ENCODE assay signal across 16 cellular contexts in the genomic region with DNA sequence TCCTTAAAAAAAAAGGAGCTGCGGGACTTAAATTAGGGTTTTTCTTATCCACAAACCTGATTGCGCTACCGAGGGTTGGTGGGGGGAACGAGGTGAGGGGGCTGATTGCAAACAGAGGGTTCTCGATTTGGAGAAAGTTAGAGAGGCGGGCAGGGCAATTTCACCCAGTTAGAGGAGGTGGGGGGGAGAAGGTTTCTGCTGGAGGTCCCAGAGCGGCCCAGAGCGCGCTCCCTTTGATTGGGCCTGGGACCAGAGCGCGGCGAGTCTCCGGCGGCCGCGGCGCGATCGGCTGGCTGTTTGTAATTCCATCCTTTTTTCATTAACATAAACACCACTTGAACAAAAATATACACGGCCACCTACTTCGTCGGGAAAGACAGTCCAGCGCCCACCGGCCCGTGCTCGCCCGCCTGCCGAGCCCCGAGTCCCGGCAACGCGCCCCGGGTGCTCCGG. TPM values are rescaled to one million over a fixed set of nuclear protein-coding genes. Genes with fewer than 3 reads are reported as not detected.
DNase-seq lines count a peak whose midpoint lies in the region; ATAC-seq and TF ChIP-seq lines count a peak whose summit lies in the region.
"Had no signal": no experiment of that assay in that cellular context is flagged by ENCODE, and none has a peak within 500 bp of the region (broad histone marks: within the 10 kb centered on the region; RNA-seq: fewer than 3 reads in every experiment).

No MANE protein-coding gene starts in this region.

- H3K27me3 ChIP-seq in esophagus muscularis mucosa (peaks cover 0 to 73% (median 4%) of the 10 kb centered on the region in 4 donors), right lobe of liver (peaks cover 0 to 40% of the 10 kb centered on the region in 2 donors)

- TF ChIP-seq POLR2A in esophagus muscularis mucosa (IDR thresholded peaks at IDR 0.05; ENCODE audit: low read depth) (no peak), right lobe of liver (IDR thresholded peaks at IDR 0.05) (no peak)

- H3K9me3 Mint-ChIP-seq in activated naive CD8-positive, alpha-beta T cell treated with anti-CD3 and anti-CD28 coated beads for 36 hours = no peaks in the 10 kb centered on the region
- no peaks in the 10 kb centered on the region for H3K9me3 Mint-ChIP-seq in activated naive CD8-positive, alpha-beta T cell treated with anti-CD3 and anti-CD28 coated beads, Interleukin-2, amount 50 U/mL, for 24 hours
- H3K9me3 Mint-ChIP-seq in nephron progenitor cell = no peaks in the 10 kb centered on the region
- H3K9me3 Mint-ChIP-seq: memory B cell; stimulated activated memory B cell treated with anti-CD40 and anti-IgM and Interleukin-4, amounts not matched to agents 10 μg/mL and 1 μg/mL and 100 μg/mL, for 72 hours had no signal

- H3K36me3 Mint-ChIP-seq in activated naive CD8-positive, alpha-beta T cell treated with anti-CD3 and anti-CD28 coated beads for 36 hours = no peaks in the 10 kb centered on the region
- H3K36me3 Mint-ChIP-seq in activated naive CD8-positive, alpha-beta T cell treated with anti-CD3 and anti-CD28 coated beads, Interleukin-2, amount 50 U/mL, for 24 hours (ENCODE audit: low read depth) = no peaks in the 10 kb centered on the region
- no peaks in the 10 kb centered on the region for H3K36me3 Mint-ChIP-seq in nephron progenitor cell (ENCODE audit: low read depth)
- H3K36me3 Mint-ChIP-seq: memory B cell; stimulated activated memory B cell treated with anti-CD40 and anti-IgM and Interleukin-4, amounts not matched to agents 10 μg/mL and 1 μg/mL and 100 μg/mL, for 72 hours had no signal

- peaks cover 9% of the 10 kb centered on the region for H3K4me1 Mint-ChIP-seq in activated naive CD8-positive, alpha-beta T cell treated with anti-CD3 and anti-CD28 coated beads for 36 hours
- H3K4me1 Mint-ChIP-seq in activated naive CD8-positive, alpha-beta T cell treated with anti-CD3 and anti-CD28 coated beads, Interleukin-2, amount 50 U/mL, for 24 hours = peaks cover 7% of the 10 kb centered on the region
- H3K4me1 Mint-ChIP-seq in nephron progenitor cell = peaks cover 40% of the 10 kb centered on the region
- H3K4me1 Mint-ChIP-seq: stimulated activated memory B cell treated with anti-CD40 and anti-IgM and Interleukin-4, amounts not matched to agents 10 μg/mL and 1 μg/mL and 100 μg/mL, for 72 hours had no signal

- H3K36me3 ChIP-seq in esophagus muscularis mucosa = no peaks in the 10 kb centered on the region
- no peaks in the 10 kb centered on the region for H3K36me3 ChIP-seq in urinary bladder (ENCODE audit: insufficient read depth)
- no peaks in the 10 kb centered on the region for H3K36me3 ChIP-seq in right lobe of liver
- H3K36me3 ChIP-seq: vagina had no signal

- H3K4me3 ChIP-seq in esophagus muscularis mucosa = peak overlapping the region; percentile 55 to 81 (median 64)
- H3K4me3 ChIP-seq in urinary bladder (ENCODE audit: low read depth, low read length) = peak overlapping the region; percentile 63
- H3K4me3 ChIP-seq in right lobe of liver = no peak overlapping the region
- H3K4me3 ChIP-seq: skin epidermis had no signal

- H3K27ac ChIP-seq in esophagus muscularis mucosa (replicated peaks in 1 of 4) = peak overlapping the region; percentile 95 to 100 (median 98)
- peak overlapping the region; percentile 86 for H3K27ac ChIP-seq in urinary bladder (ENCODE audit: low read depth)
- no peak overlapping the region for H3K27ac ChIP-seq in right lobe of liver
- H3K27ac ChIP-seq: skin epidermis, vagina had no signal

- peak overlapping the region; percentile 4 for H3K4me3 Mint-ChIP-seq in activated naive CD8-positive, alpha-beta T cell treated with anti-CD3 and anti-CD28 coated beads for 36 hours
- no peak overlapping the region for H3K4me3 Mint-ChIP-seq in activated naive CD8-positive, alpha-beta T cell treated with anti-CD3 and anti-CD28 coated beads, Interleukin-2, amount 50 U/mL, for 24 hours
- peak overlapping the region; percentile 42 for H3K4me3 Mint-ChIP-seq in nephron progenitor cell
- H3K4me3 Mint-ChIP-seq: memory B cell; stimulated activated memory B cell treated with anti-CD40 and anti-IgM and Interleukin-4, amounts not matched to agents 10 μg/mL and 1 μg/mL and 100 μg/mL, for 72 hours had no signal

- H3K4me1 ChIP-seq in esophagus muscularis mucosa (peaks cover 16 to 98% (median 94%) of the 10 kb centered on the region in 4 donors), urinary bladder (ENCODE audit: insufficient read depth) (no peaks in the 10 kb centered on the region), right lobe of liver (no peaks in the 10 kb centered on the region)

- 13% methylated on average over 22 of the region's 34 CpGs for WGBS in esophagus muscularis mucosa
- 9% methylated on average over 34 of the region's 34 CpGs for WGBS in urinary bladder
- 5% methylated on average over 14 of the region's 34 CpGs for WGBS in right lobe of liver (ENCODE audit: insufficient coverage, low coverage, low lambda C conversion rate, missing lambda C conversion rate)

- no peaks in the 10 kb centered on the region for H3K9me3 ChIP-seq in esophagus muscularis mucosa
- no peaks in the 10 kb centered on the region for H3K9me3 ChIP-seq in right lobe of liver
- H3K9me3 ChIP-seq: vagina had no signal

- no peak for TF ChIP-seq EP300 in esophagus muscularis mucosa (IDR thresholded peaks at IDR 0.05)

- H3K27me3 Mint-ChIP-seq in activated naive CD8-positive, alpha-beta T cell treated with anti-CD3 and anti-CD28 coated beads for 36 hours = peaks cover 94% of the 10 kb centered on the region
- peaks cover 74% of the 10 kb centered on the region for H3K27me3 Mint-ChIP-seq in activated naive CD8-positive, alpha-beta T cell treated with anti-CD3 and anti-CD28 coated beads, Interleukin-2, amount 50 U/mL, for 24 hours
- peaks cover 100% of the 10 kb centered on the region for H3K27me3 Mint-ChIP-seq in nephron progenitor cell (ENCODE audit: low read depth, poor library complexity)

- TF ChIP-seq CTCF in esophagus muscularis mucosa (IDR thresholded peaks at IDR 0.05) (no peak), nephron progenitor cell (IDR thresholded peaks at IDR 0.05) (no peak), right lobe of liver (IDR thresholded peaks at IDR 0.05) (no peak)

- no peak for ATAC-seq in activated naive CD8-positive, alpha-beta T cell treated with anti-CD3 and anti-CD28 coated beads, Interleukin-2, amount 50 U/mL, for 24 hours
- ATAC-seq in GM21447 (IDR thresholded peaks at IDR 0.05; ENCODE audit: unreplicated experiment) (no peak), right lobe of liver (no peak)
- ATAC-seq: stimulated activated memory B cell treated with anti-CD40 and anti-IgM and Interleukin-4, amounts not matched to agents 10 μg/mL and 1 μg/mL and 100 μg/mL, for 72 hours had no signal

- no peak overlapping the region for H3K27ac Mint-ChIP-seq in activated naive CD8-positive, alpha-beta T cell treated with anti-CD3 and anti-CD28 coated beads for 36 hours
- H3K27ac Mint-ChIP-seq in activated naive CD8-positive, alpha-beta T cell treated with anti-CD3 and anti-CD28 coated beads, Interleukin-2, amount 50 U/mL, for 24 hours = no peak overlapping the region
- H3K27ac Mint-ChIP-seq in nephron progenitor cell = no peak overlapping the region
- H3K27ac Mint-ChIP-seq: memory B cell; stimulated activated memory B cell treated with anti-CD40 and anti-IgM and Interleukin-4, amounts not matched to agents 10 μg/mL and 1 μg/mL and 100 μg/mL, for 72 hours had no signal

- intact Hi-C loops in esophagus muscularis mucosa (cut with DNase I) = loop anchor here (5.0 kb wide), 1 partner anchor 40 kb away; no protein-coding TSS in a partner anchor
- intact Hi-C loops in right lobe of liver (cut with DNase I) = no loop called here

- DNase-seq in activated naive CD8-positive, alpha-beta T cell treated with anti-CD3 and anti-CD28 coated beads for 36 hours = no peak
- DNase-seq in activated naive CD8-positive, alpha-beta T cell treated with anti-CD3 and anti-CD28 coated beads, Interleukin-2, amount 50 U/mL, for 24 hours = no peak
- no peak for DNase-seq in esophagus muscularis mucosa (ENCODE audit: extremely low spot score)
- DNase-seq in nephron progenitor cell = no peak
- no peak for DNase-seq in dermis blood vessel endothelial cell
- DNase-seq in right lobe of liver = no peak
- DNase-seq: activated CD4-positive, alpha-beta T cell treated with anti-CD3 and anti-CD28 coated beads for 4 hours; activated T-cell treated with anti-CD3 and anti-CD28 coated beads, Interleukin-2, amount 50 U/mL, for 1 hour; NCI-H1048 had no signal

RNA-seq across cellular contexts. Expression of a gene that starts 13.4 kb away (rescaled TPM):
- total RNA-seq in activated naive CD8-positive, alpha-beta T cell treated with anti-CD3 and anti-CD28 coated beads for 36 hours = not detected
- total RNA-seq in esophagus muscularis mucosa (10 to 100 TPM; 40.7 to 94.5 (median 69.3) TPM), urinary bladder (28.9 TPM), dermis blood vessel endothelial cell (0.14 and 0.17 TPM in 2 replicates), right lobe of liver (1 to 10 TPM in 5 of 6 experiments, under 1 TPM in 1; 0.58 to 1.6 (median 1.2) TPM)
- polyA plus RNA-seq in urinary bladder = 83.3 TPM
- total RNA-seq: T-helper 1 cell treated with Interleukin-12 subunit alpha and Interleukin-12 subunit beta and Interleukin-4 antibody, amounts not matched to agents 30 ng/mL and 1 ng/mL, for 36 hours had no signal

RNA-seq across cellular contexts. Expression of a gene that starts 58.1 kb away (rescaled TPM):
- 10 to 100 TPM; 20.7 to 22.5 TPM for total RNA-seq in activated naive CD8-positive, alpha-beta T cell treated with anti-CD3 and anti-CD28 coated beads for 36 hours
- total RNA-seq in esophagus muscularis mucosa (10 to 100 TPM; 10.1 to 17.9 (median 15.5) TPM), urinary bladder (20.7 TPM), dermis blood vessel endothelial cell (14.5 and 17.7 TPM in 2 replicates), right lobe of liver (10 to 100 TPM in 2 of 6 experiments, 1 to 10 TPM in 4; 5.9 to 11.6 (median 9.0) TPM)
- 12.0 TPM for polyA plus RNA-seq in urinary bladder

Comparison
In these comparisons a context has a peak if more than half of its experiments do, and no peak if none do; other contexts are left out.
1. H3K27ac ChIP-seq: peak in esophagus muscularis mucosa (4 of 4) and urinary bladder (single experiment); none in right lobe of liver (0 of 3).
2. H3K4me3 ChIP-seq: peak in esophagus muscularis mucosa (4 of 4) and urinary bladder (single experiment); none in right lobe of liver (0 of 3).
3. RNA of a gene that starts 13.4 kb away (total RNA-seq): 40.7 to 94.5 TPM in esophagus muscularis mucosa and 28.9 TPM in urinary bladder (single experiment); 0.58 to 1.6 TPM in right lobe of liver, 0.14 to 0.17 TPM in dermis blood vessel endothelial cell and not detected in activated naive CD8-positive, alpha-beta T cell treated with anti-CD3 and anti-CD28 coated beads for 36 hours; every median in the first group is over 10 times any median in the second.